ENCODE assay signal across 22 cellular contexts in genomic region chr15:68603951-68604350, GRCh38. TPM values are rescaled to one million over a fixed set of nuclear protein-coding genes. Genes with fewer than 3 reads are reported as not detected.
DNase-seq lines count a peak whose midpoint lies in the region; ATAC-seq and TF ChIP-seq lines count a peak whose summit lies in the region.
"Had no signal": no experiment of that assay in that cellular context is flagged by ENCODE, and none has a peak within 500 bp of the region (broad histone marks: within the 10 kb centered on the region; RNA-seq: fewer than 3 reads in every experiment).

No MANE protein-coding gene starts in this region.

- peak overlapping the region; percentile 22 for H2AK5ac ChIP-seq in mesendoderm (ENCODE audit: low read length)

- H3K27me3 Mint-ChIP-seq in natural killer cell treated with Interleukin-12 subunit alpha and Interleukin-12 subunit beta and Interleukin-15 and Interleukin-18, amount 100 ng/mL, for 72 hours, result peaks cover 1 to 14% of the 10 kb centered on the region in 2 donors

- H3K4me3 Mint-ChIP-seq in natural killer cell treated with Interleukin-12 subunit alpha and Interleukin-12 subunit beta and Interleukin-15 and Interleukin-18, amount 100 ng/mL, for 72 hours, result no peak overlapping the region
- H3K4me3 Mint-ChIP-seq: CD8-positive, alpha-beta T cell had no signal

- H3K4me2 ChIP-seq in mesendoderm (ENCODE audit: low read length), result no peak overlapping the region

- no peaks in the 10 kb centered on the region for H3K79me2 ChIP-seq in mesendoderm (ENCODE audit: control insufficient read depth, insufficient read depth, low read length)

- TF ChIP-seq CTCF in cardiac muscle cell (IDR thresholded peaks at IDR 0.05; ENCODE audit: low read depth, low read length) (no peak), cardiac fibroblast (IDR thresholded peaks at IDR 0.05; ENCODE audit: low read depth, low read length) (no peak)

- intact Hi-C loops in cardiac septum (cut with DNase I), result no loop called here

- peaks cover 26% of the 10 kb centered on the region for H3K4me1 ChIP-seq in cardiac muscle cell (ENCODE audit: low read depth)
- H3K4me1 ChIP-seq in mesendoderm (ENCODE audit: control insufficient read depth, low read depth, low read length), result peaks cover 18% of the 10 kb centered on the region

- H2BK5ac ChIP-seq in mesendoderm (ENCODE audit: low read length), result peak overlapping the region; percentile 9

- no peak overlapping the region for H3K4me3 ChIP-seq in cardiac muscle cell
- no peak overlapping the region for H3K4me3 ChIP-seq in cardiac fibroblast (replicated peaks in 1 of 2; ENCODE audit: low read depth in 2 of 2, low read length in 2 of 2)
- H3K4me3 ChIP-seq in mesendoderm (ENCODE audit: low read length), result no peak overlapping the region
- H3K4me3 ChIP-seq: GM12878, SK-N-MC had no signal

- DNase-seq in cardiac muscle cell (ENCODE audit: low read depth in 1 of 2, low spot score in 1 of 2), result peak; percentile 61 to 79
- DNase-seq in cardiac septum (ENCODE audit: low spot score), result no peak
- DNase-seq in cardiac fibroblast (ENCODE audit: low read depth in 2 of 2), result peak; percentile 38 to 48
- DNase-seq in mesendoderm, result no peak
- DNase-seq in hepatic stellate cell (ENCODE audit: low spot score), result no peak
- no peak for DNase-seq in natural killer cell treated with Interleukin-12 subunit alpha and Interleukin-12 subunit beta and Interleukin-15 and Interleukin-18, amount 100 ng/mL, for 72 hours (ENCODE audit: low spot score)
- DNase-seq in activated CD8-positive, alpha-beta memory T cell treated with anti-CD3 and anti-CD28 coated beads, Interleukin-2, amount 50 U/mL, for 4 hours, result no peak
- DNase-seq in NOMO-1 treated with DMSO at 0.1 percent for 48 hours (lab: John Stamatoyannopoulos, UW; ENCODE audit: unreplicated experiment), result no peak
- DNase-seq: 8988T; AML-193; C1 segment of cervical spinal cord; CD8-positive, alpha-beta T cell; DND-41; H7; Kasumi-1; NCI-H1694; NCI-H2081; NCI-H446; NCI-H526; SHP77 treated with DMSO at 0.1 percent for 48 hours had no signal

- H3K9ac ChIP-seq in mesendoderm (ENCODE audit: low read length), result no peak overlapping the region

- peaks cover 2% of the 10 kb centered on the region for H3K79me1 ChIP-seq in mesendoderm (ENCODE audit: low read length)

- peak overlapping the region; percentile 58 for H3K56ac ChIP-seq in mesendoderm (ENCODE audit: low read length)

- no peaks in the 10 kb centered on the region for H3K9me3 ChIP-seq in cardiac muscle cell (ENCODE audit: low read depth)

- no peak overlapping the region for H3K4ac ChIP-seq in mesendoderm (ENCODE audit: low read depth, low read length)

- no peak overlapping the region for H3K23ac ChIP-seq in mesendoderm (ENCODE audit: low read length)

- H3K36me3 Mint-ChIP-seq in natural killer cell treated with Interleukin-12 subunit alpha and Interleukin-12 subunit beta and Interleukin-15 and Interleukin-18, amount 100 ng/mL, for 72 hours, result no peaks in the 10 kb centered on the region
- H3K36me3 Mint-ChIP-seq: CD8-positive, alpha-beta T cell had no signal

- no peaks in the 10 kb centered on the region for H3K9me3 Mint-ChIP-seq in natural killer cell treated with Interleukin-12 subunit alpha and Interleukin-12 subunit beta and Interleukin-15 and Interleukin-18, amount 100 ng/mL, for 72 hours

- no peak overlapping the region for H3K18ac ChIP-seq in mesendoderm (ENCODE audit: low read length)

- no peaks in the 10 kb centered on the region for H3K4me1 Mint-ChIP-seq in natural killer cell treated with Interleukin-12 subunit alpha and Interleukin-12 subunit beta and Interleukin-15 and Interleukin-18, amount 100 ng/mL, for 72 hours (ENCODE audit: low read depth in 2 of 2)

- no peak overlapping the region for H2BK15ac ChIP-seq in mesendoderm (replicated peaks; ENCODE audit: low read depth)

- ATAC-seq in natural killer cell treated with Interleukin-12 subunit alpha and Interleukin-12 subunit beta and Interleukin-15 and Interleukin-18, amount 100 ng/mL, for 72 hours, result no peak
- ATAC-seq: CD8-positive, alpha-beta T cell; GM12878 had no signal

- H4K5ac ChIP-seq in mesendoderm (ENCODE audit: low read length), result no peak overlapping the region

- H2BK120ac ChIP-seq in mesendoderm (ENCODE audit: low read depth, low read length), result no peak overlapping the region

- no peaks in the 10 kb centered on the region for H3K27me3 ChIP-seq in cardiac muscle cell
- no peaks in the 10 kb centered on the region for H3K27me3 ChIP-seq in mesendoderm (ENCODE audit: insufficient read depth, low read length, poor library complexity)

- H4K8ac ChIP-seq in mesendoderm (ENCODE audit: low read depth, low read length), result no peak overlapping the region

- H3K27ac Mint-ChIP-seq in natural killer cell treated with Interleukin-12 subunit alpha and Interleukin-12 subunit beta and Interleukin-15 and Interleukin-18, amount 100 ng/mL, for 72 hours, result no peak overlapping the region
- H3K27ac Mint-ChIP-seq: CD8-positive, alpha-beta T cell had no signal

- H3K36me3 ChIP-seq in cardiac muscle cell, result no peaks in the 10 kb centered on the region
- H3K36me3 ChIP-seq in mesendoderm (ENCODE audit: control insufficient read depth, insufficient read depth, low read length), result no peaks in the 10 kb centered on the region

- WGBS in mesendoderm (ENCODE audit: extremely low coverage, insufficient coverage, low lambda C conversion rate), result no CpG with 5 or more reads among the region's 9 CpGs

- H3K27ac ChIP-seq in cardiac muscle cell (no peak overlapping the region), mesendoderm (ENCODE audit: low read depth, low read length) (no peak overlapping the region)
- H3K27ac ChIP-seq: SK-N-MC had no signal

RNA-seq across cellular contexts. Expression of gene CORO2B, which starts 25.2 kb away (rescaled TPM):
- total RNA-seq in cardiac muscle cell (2.9 and 3.3 TPM in 2 replicates), cardiac septum (2.7 TPM)
- polyA plus RNA-seq in cardiac muscle cell, result 1.6 and 3.0 TPM in 2 replicates
- polyA plus RNA-seq in mesendoderm (2013, experiment 1 of 2), result 1.9 TPM
- 1.8 TPM for polyA plus RNA-seq in mesendoderm (2013, experiment 2 of 2)
- total RNA-seq in natural killer cell treated with Interleukin-12 subunit alpha and Interleukin-12 subunit beta and Interleukin-15 and Interleukin-18, amount 100 ng/mL, for 72 hours, result not detected

Comparison
In these comparisons a context has a peak if more than half of its experiments do, and no peak if none do; other contexts are left out.
1. DNase-seq: peak in cardiac muscle cell (2 of 2) and cardiac fibroblast (2 of 2); none in cardiac septum (single experiment), mesendoderm (single experiment), hepatic stellate cell (single experiment), natural killer cell treated with Interleukin-12 subunit alpha and Interleukin-12 subunit beta and Interleukin-15 and Interleukin-18, amount 100 ng/mL, for 72 hours (single experiment), activated CD8-positive, alpha-beta memory T cell treated with anti-CD3 and anti-CD28 coated beads, Interleukin-2, amount 50 U/mL, for 4 hours (single experiment) and NOMO-1 treated with DMSO at 0.1 percent for 48 hours (single experiment).